ENCODE assay signal across 14 cellular contexts in genomic region chr17:35073991-35074627, GRCh38. TPM values are rescaled to one million over a fixed set of nuclear protein-coding genes. Genes with fewer than 3 reads are reported as not detected.
DNase-seq lines count a peak whose midpoint lies in the region; ATAC-seq lines count a peak whose summit lies in the region.
"Had no signal": no experiment of that assay in that cellular context is flagged by ENCODE, and none has a peak within 500 bp of the region (broad histone marks: within the 10 kb centered on the region; RNA-seq: fewer than 3 reads in every experiment).

No MANE protein-coding gene starts in this region.

- H3K9me3 Mint-ChIP-seq in activated T-cell treated with anti-CD3 and anti-CD28 coated beads, Interleukin-2, amount 50 U/mL, for 4 hours, result no peaks in the 10 kb centered on the region
- H3K9me3 Mint-ChIP-seq in activated T-helper 2 cell treated with anti-CD3 and anti-CD28 coated beads, Interferon-gamma antibody, Interleukin-2, Interleukin-4, amounts not matched to agents 10 μg/mL and 5 μg/mL and 100 μg/mL, durations not matched to agents 14 hours and 24 hours and 36 hours, result no peaks in the 10 kb centered on the region
- no peaks in the 10 kb centered on the region for H3K9me3 Mint-ChIP-seq in immature natural killer cell
- no peaks in the 10 kb centered on the region for H3K9me3 Mint-ChIP-seq in stimulated activated naive CD8-positive, alpha-beta T cell treated with anti-CD3 and anti-CD28 coated beads, Interleukin-15, amount 100 ng/mL, for 72 hours

- no peaks in the 10 kb centered on the region for H3K27me3 Mint-ChIP-seq in activated T-cell treated with anti-CD3 and anti-CD28 coated beads, Interleukin-2, amount 50 U/mL, for 4 hours (ENCODE audit: low read depth)
- H3K27me3 Mint-ChIP-seq in activated T-helper 2 cell treated with anti-CD3 and anti-CD28 coated beads, Interferon-gamma antibody, Interleukin-2, Interleukin-4, amounts not matched to agents 10 μg/mL and 5 μg/mL and 100 μg/mL, durations not matched to agents 14 hours and 24 hours and 36 hours (ENCODE audit: low read depth), result no peaks in the 10 kb centered on the region
- no peaks in the 10 kb centered on the region for H3K27me3 Mint-ChIP-seq in immature natural killer cell (ENCODE audit: low read depth in 3 of 3)
- H3K27me3 Mint-ChIP-seq in stimulated activated naive CD8-positive, alpha-beta T cell treated with anti-CD3 and anti-CD28 coated beads, Interleukin-15, amount 100 ng/mL, for 72 hours, result no peaks in the 10 kb centered on the region

- no peak for DNase-seq in activated T-cell treated with anti-CD3 and anti-CD28 coated beads, Interleukin-2, amount 50 U/mL, for 4 hours
- no peak for DNase-seq in activated T-cell treated with anti-CD3 and anti-CD28 coated beads, Interleukin-2, amount 50 U/mL, for 1 hour
- no peak for DNase-seq in activated T-helper 2 cell treated with anti-CD3 and anti-CD28 coated beads, Interferon-gamma antibody, Interleukin-2, Interleukin-4, amounts not matched to agents 10 μg/mL and 5 μg/mL and 100 μg/mL, durations not matched to agents 14 hours and 24 hours and 36 hours (ENCODE audit: low spot score)
- DNase-seq in immature natural killer cell (no peak), cerebellar nuclear complex (lab: John Stamatoyannopoulos, UW) (no peak), NCI-H146 treated with DMSO at 0.1 percent for 48 hours (lab: John Stamatoyannopoulos, UW; ENCODE audit: unreplicated experiment) (no peak)
- no peak for DNase-seq in stimulated activated naive CD8-positive, alpha-beta T cell treated with anti-CD3 and anti-CD28 coated beads, Interleukin-15, amount 100 ng/mL, for 72 hours
- DNase-seq: DND-41, H7, NCI-H1417 treated with DMSO at 0.1 percent for 48 hours had no signal

- peaks cover 70% of the 10 kb centered on the region for H3K4me1 Mint-ChIP-seq in activated T-cell treated with anti-CD3 and anti-CD28 coated beads, Interleukin-2, amount 50 U/mL, for 4 hours (ENCODE audit: low read depth)
- peaks cover 53% of the 10 kb centered on the region for H3K4me1 Mint-ChIP-seq in activated T-helper 2 cell treated with anti-CD3 and anti-CD28 coated beads, Interferon-gamma antibody, Interleukin-2, Interleukin-4, amounts not matched to agents 10 μg/mL and 5 μg/mL and 100 μg/mL, durations not matched to agents 14 hours and 24 hours and 36 hours (ENCODE audit: low read depth)
- H3K4me1 Mint-ChIP-seq in immature natural killer cell, result peaks cover 71 to 79% of the 10 kb centered on the region in 2 donors
- peaks cover 39% of the 10 kb centered on the region for H3K4me1 Mint-ChIP-seq in stimulated activated naive CD8-positive, alpha-beta T cell treated with anti-CD3 and anti-CD28 coated beads, Interleukin-15, amount 100 ng/mL, for 72 hours

- peak overlapping the region; percentile 67 for H3K4me3 Mint-ChIP-seq in activated T-cell treated with anti-CD3 and anti-CD28 coated beads, Interleukin-2, amount 50 U/mL, for 4 hours
- H3K4me3 Mint-ChIP-seq in activated T-helper 2 cell treated with anti-CD3 and anti-CD28 coated beads, Interferon-gamma antibody, Interleukin-2, Interleukin-4, amounts not matched to agents 10 μg/mL and 5 μg/mL and 100 μg/mL, durations not matched to agents 14 hours and 24 hours and 36 hours (ENCODE audit: low read depth), result peak overlapping the region; percentile 35
- H3K4me3 Mint-ChIP-seq in immature natural killer cell, result peak overlapping the region in 1 of 5 donors; percentile 48
- peak overlapping the region; percentile 47 to 76 for H3K4me3 Mint-ChIP-seq in stimulated activated naive CD8-positive, alpha-beta T cell treated with anti-CD3 and anti-CD28 coated beads, Interleukin-15, amount 100 ng/mL, for 72 hours

- H3K36me3 Mint-ChIP-seq in activated T-cell treated with anti-CD3 and anti-CD28 coated beads, Interleukin-2, amount 50 U/mL, for 4 hours (ENCODE audit: insufficient read depth), result peaks cover 4% of the 10 kb centered on the region
- peaks cover 38% of the 10 kb centered on the region for H3K36me3 Mint-ChIP-seq in activated T-helper 2 cell treated with anti-CD3 and anti-CD28 coated beads, Interferon-gamma antibody, Interleukin-2, Interleukin-4, amounts not matched to agents 10 μg/mL and 5 μg/mL and 100 μg/mL, durations not matched to agents 14 hours and 24 hours and 36 hours (ENCODE audit: low read depth)
- H3K36me3 Mint-ChIP-seq in immature natural killer cell, result peaks cover 0 to 3% (median 0%) of the 10 kb centered on the region in 3 donors

- H3K27ac Mint-ChIP-seq in activated T-helper 2 cell treated with anti-CD3 and anti-CD28 coated beads, Interferon-gamma antibody, Interleukin-2, Interleukin-4, amounts not matched to agents 10 μg/mL and 5 μg/mL and 100 μg/mL, durations not matched to agents 14 hours and 24 hours and 36 hours, result peak overlapping the region; percentile 78
- peak overlapping the region; percentile 23 to 86 (median 72) for H3K27ac Mint-ChIP-seq in immature natural killer cell
- peak overlapping the region in 1 of 2 donors; percentile 93 for H3K27ac Mint-ChIP-seq in stimulated activated naive CD8-positive, alpha-beta T cell treated with anti-CD3 and anti-CD28 coated beads, Interleukin-15, amount 100 ng/mL, for 72 hours

- peak; percentile 52 to 63 for ATAC-seq in activated T-cell treated with anti-CD3 and anti-CD28 coated beads, Interleukin-2, amount 50 U/mL, for 4 hours
- ATAC-seq in stimulated activated naive CD8-positive, alpha-beta T cell treated with anti-CD3 and anti-CD28 coated beads, Interleukin-15, amount 100 ng/mL, for 72 hours, result peak; percentile 63
- ATAC-seq in GM18498 (IDR thresholded peaks at IDR 0.05; ENCODE audit: unreplicated experiment), result no peak

- intact Hi-C loops in activated T-helper 2 cell treated with anti-CD3 and anti-CD28 coated beads, Interferon-gamma antibody, Interleukin-2, Interleukin-4, amounts not matched to agents 10 μg/mL and 5 μg/mL and 100 μg/mL, durations not matched to agents 14 hours and 24 hours and 36 hours (cut with micrococcal nuclease), result loop anchor here (1.0 to 2.0 kb wide), 4 partner anchors 8 to 51 kb away; partner anchors contain the start of gene RFFL

RNA-seq across cellular contexts. Expression of gene RFFL, which starts 10.6 kb away (rescaled TPM):
- 10 to 100 TPM; 19.6 to 28.2 (median 20.3) TPM for total RNA-seq in activated T-cell treated with anti-CD3 and anti-CD28 coated beads, Interleukin-2, amount 50 U/mL, for 4 hours
- 21.3 and 25.4 TPM in 2 replicates for total RNA-seq in activated T-helper 2 cell treated with anti-CD3 and anti-CD28 coated beads, Interferon-gamma antibody, Interleukin-2, Interleukin-4, amounts not matched to agents 10 μg/mL and 5 μg/mL and 100 μg/mL, durations not matched to agents 14 hours and 24 hours and 36 hours
- polyA plus RNA-seq in immature natural killer cell, result 10 to 100 TPM; 24.0 to 45.4 (median 34.0) TPM

RNA-seq across cellular contexts. Expression of gene RAD51D, which starts 45.6 kb away (rescaled TPM):
- 10 to 100 TPM; 20.6 to 24.5 (median 23.4) TPM for total RNA-seq in activated T-cell treated with anti-CD3 and anti-CD28 coated beads, Interleukin-2, amount 50 U/mL, for 4 hours
- total RNA-seq in activated T-helper 2 cell treated with anti-CD3 and anti-CD28 coated beads, Interferon-gamma antibody, Interleukin-2, Interleukin-4, amounts not matched to agents 10 μg/mL and 5 μg/mL and 100 μg/mL, durations not matched to agents 14 hours and 24 hours and 36 hours, result 29.5 and 31.9 TPM in 2 replicates
- polyA plus RNA-seq in immature natural killer cell, result 10 to 100 TPM; 11.0 to 17.8 (median 13.8) TPM

RNA-seq across cellular contexts. Expression of gene FNDC8, which starts 47.3 kb away (rescaled TPM):
- total RNA-seq in activated T-cell treated with anti-CD3 and anti-CD28 coated beads, Interleukin-2, amount 50 U/mL, for 4 hours, result not detected
- not detected in 2 replicates for total RNA-seq in activated T-helper 2 cell treated with anti-CD3 and anti-CD28 coated beads, Interferon-gamma antibody, Interleukin-2, Interleukin-4, amounts not matched to agents 10 μg/mL and 5 μg/mL and 100 μg/mL, durations not matched to agents 14 hours and 24 hours and 36 hours
- polyA plus RNA-seq in immature natural killer cell, result not detected
- total RNA-seq: frontal cortex, kidney epithelial cell, SK-MEL-5 had no signal
